In genomic region chr20:63837134-63837429, GRCh38 we compare ENCODE assay signal across 29 cellular contexts. TPM values are rescaled to one million over a fixed set of nuclear protein-coding genes. Genes with fewer than 3 reads are reported as not detected.
"Had no signal": no experiment of that assay in that cellular context is flagged by ENCODE, and none has a peak within 500 bp of the region (broad histone marks: within the 10 kb centered on the region; RNA-seq: fewer than 3 reads in every experiment).

No MANE protein-coding gene starts in this region.

- DNase-seq: activated B cell treated with CpG ODN at 0.5 μM for 24 hours; activated CD4-positive, alpha-beta T cell treated with anti-CD3 and anti-CD28 coated beads for 36 hours; activated CD4-positive, alpha-beta T cell treated with anti-CD3 and anti-CD28 coated beads, Interleukin-2, amount 50 U/mL, for 48 hours; activated CD8-positive, alpha-beta memory T cell treated with anti-CD3 and anti-CD28 coated beads, Interleukin-2, amount 50 U/mL, for 48 hours; activated naive CD4-positive, alpha-beta T cell; activated naive CD8-positive, alpha-beta T cell treated with anti-CD3 and anti-CD28 coated beads for 36 hours; activated T-cell treated with anti-CD3 and anti-CD28 coated beads, Interleukin-2, amount 50 U/mL, for 4 hours; colonic mucosa; esophagus squamous epithelium; gastrocnemius medialis; head of caudate nucleus; left colon; lower lobe of right lung; naive thymus-derived CD8-positive, alpha-beta T cell; psoas muscle; stimulated activated CD4-positive, alpha-beta T cell treated with anti-CD3 and anti-CD28 coated beads, Interleukin-12 subunit alpha, Interleukin-12 subunit beta, amount 100 ng/mL, for 4 hours; stimulated activated naive CD8-positive, alpha-beta T cell treated with anti-CD3 and anti-CD28 coated beads, Interleukin-15, amount 100 ng/mL, for 72 hours; T1000 had no signal

- H3K36me3 ChIP-seq: breast epithelium, colonic mucosa, esophagus squamous epithelium, gastrocnemius medialis, lower lobe of right lung, neutrophil, ovary, right atrium auricular region, tibial nerve had no signal

- H3K4me1 Mint-ChIP-seq: activated CD4-positive, alpha-beta T cell treated with anti-CD3 and anti-CD28 coated beads for 36 hours had no signal

- ATAC-seq: activated CD4-positive, alpha-beta T cell treated with anti-CD3 and anti-CD28 coated beads for 36 hours; activated T-cell treated with anti-CD3 and anti-CD28 coated beads, Interleukin-2, amount 50 U/mL, for 4 hours; gastrocnemius medialis; left colon; lower lobe of right lung; naive thymus-derived CD8-positive, alpha-beta T cell; psoas muscle had no signal

- H3K27ac ChIP-seq: colonic mucosa, gastrocnemius medialis, lower lobe of right lung, neutrophil, psoas muscle, right atrium auricular region had no signal

- H3K27me3 ChIP-seq: breast epithelium, gastrocnemius medialis, ovary, right atrium auricular region, tibial nerve had no signal

- H3K9me3 ChIP-seq: breast epithelium, colonic mucosa, esophagus squamous epithelium, gastrocnemius medialis, lower lobe of right lung, neutrophil, ovary, psoas muscle, right atrium auricular region, tibial nerve had no signal

- H3K4me3 ChIP-seq: breast epithelium, colonic mucosa, esophagus squamous epithelium, gastrocnemius medialis, lower lobe of right lung, ovary, psoas muscle, right atrium auricular region, tibial nerve had no signal

- H3K4me3 Mint-ChIP-seq: activated B cell treated with CpG ODN at 0.5 μM for 24 hours; activated CD4-positive, alpha-beta T cell treated with anti-CD3 and anti-CD28 coated beads for 36 hours; activated naive CD8-positive, alpha-beta T cell treated with anti-CD3 and anti-CD28 coated beads for 36 hours; activated T-cell treated with anti-CD3 and anti-CD28 coated beads, Interleukin-2, amount 50 U/mL, for 4 hours; naive thymus-derived CD8-positive, alpha-beta T cell; stimulated activated naive CD8-positive, alpha-beta T cell treated with anti-CD3 and anti-CD28 coated beads, Interleukin-15, amount 100 ng/mL, for 72 hours; T-helper 1 cell treated with Interleukin-12 subunit alpha and Interleukin-12 subunit beta and Interleukin-4 antibody, amounts not matched to agents 30 μg/mL and 1 μg/mL, for 36 hours had no signal

- H3K36me3 Mint-ChIP-seq: activated naive CD8-positive, alpha-beta T cell treated with anti-CD3 and anti-CD28 coated beads for 36 hours; naive thymus-derived CD8-positive, alpha-beta T cell had no signal

- H3K27ac Mint-ChIP-seq: activated B cell treated with CpG ODN at 0.5 μM for 24 hours; activated CD4-positive, alpha-beta T cell treated with anti-CD3 and anti-CD28 coated beads for 36 hours; activated naive CD8-positive, alpha-beta T cell treated with anti-CD3 and anti-CD28 coated beads for 36 hours; activated T-helper 2 cell treated with anti-CD3 and anti-CD28 coated beads, Interferon-gamma antibody, Interleukin-2, Interleukin-4, amounts not matched to agents 10 μg/mL and 5 μg/mL and 100 μg/mL, durations not matched to agents 14 hours and 24 hours and 36 hours; naive thymus-derived CD8-positive, alpha-beta T cell; stimulated activated naive CD8-positive, alpha-beta T cell treated with anti-CD3 and anti-CD28 coated beads, Interleukin-15, amount 100 ng/mL, for 72 hours; T-helper 1 cell treated with Interleukin-12 subunit alpha and Interleukin-12 subunit beta and Interleukin-4 antibody, amounts not matched to agents 30 μg/mL and 1 μg/mL, for 36 hours had no signal

- H3K9me3 Mint-ChIP-seq: activated B cell treated with CpG ODN at 0.5 μM for 24 hours; activated naive CD8-positive, alpha-beta T cell treated with anti-CD3 and anti-CD28 coated beads for 36 hours; activated T-cell treated with anti-CD3 and anti-CD28 coated beads, Interleukin-2, amount 50 U/mL, for 4 hours; activated T-helper 2 cell treated with anti-CD3 and anti-CD28 coated beads, Interferon-gamma antibody, Interleukin-2, Interleukin-4, amounts not matched to agents 10 μg/mL and 5 μg/mL and 100 μg/mL, durations not matched to agents 14 hours and 24 hours and 36 hours; naive thymus-derived CD8-positive, alpha-beta T cell; stimulated activated naive CD8-positive, alpha-beta T cell treated with anti-CD3 and anti-CD28 coated beads, Interleukin-15, amount 100 ng/mL, for 72 hours; T-helper 1 cell treated with Interleukin-12 subunit alpha and Interleukin-12 subunit beta and Interleukin-4 antibody, amounts not matched to agents 30 μg/mL and 1 μg/mL, for 36 hours had no signal

RNA-seq across cellular contexts. Expression of gene ZBTB46, which starts 6.0 kb away (rescaled TPM):
- total RNA-seq: naive thymus-derived CD8-positive, alpha-beta T cell had no signal

RNA-seq across cellular contexts. Expression of gene ABHD16B, which starts 24.2 kb away (rescaled TPM):
- total RNA-seq: activated B cell treated with CpG ODN at 0.5 μM for 24 hours; activated naive CD8-positive, alpha-beta T cell treated with anti-CD3 and anti-CD28 coated beads for 36 hours; activated T-cell treated with anti-CD3 and anti-CD28 coated beads, Interleukin-2, amount 50 U/mL, for 4 hours; activated T-helper 2 cell treated with anti-CD3 and anti-CD28 coated beads, Interferon-gamma antibody, Interleukin-2, Interleukin-4, amounts not matched to agents 10 μg/mL and 5 μg/mL and 100 μg/mL, durations not matched to agents 14 hours and 24 hours and 36 hours; astrocyte; breast epithelium; colonic mucosa; esophagus squamous epithelium; gastrocnemius medialis; left colon; lower lobe of right lung; naive thymus-derived CD8-positive, alpha-beta T cell; ovary; psoas muscle; right atrium auricular region; skeletal muscle tissue; tibial nerve; urinary bladder had no signal
- polyA plus RNA-seq: keratinocyte had no signal
